ENCODE assay signal across 15 cellular contexts in genomic region chr10:14975672-14976273, GRCh38. TPM values are rescaled to one million over a fixed set of nuclear protein-coding genes. Genes with fewer than 3 reads are reported as not detected.
DNase-seq lines count a peak whose midpoint lies in the region; FAIRE-seq and TF ChIP-seq lines count a peak whose summit lies in the region.
"Had no signal": no experiment of that assay in that cellular context is flagged by ENCODE, and none has a peak within 500 bp of the region (broad histone marks: within the 10 kb centered on the region; RNA-seq: fewer than 3 reads in every experiment).

No MANE protein-coding gene starts in this region.

- no peak for TF ChIP-seq EP300 in SK-N-SH (IDR thresholded peaks at IDR 0.05; ENCODE audit: borderline replicate concordance in 1 of 2, low read depth in 1 of 2, low read length in 1 of 2)

- H4K20me1 ChIP-seq in SK-N-SH (ENCODE audit: insufficient read depth), result no peaks in the 10 kb centered on the region

- in situ Hi-C loops in GM13976 (cut with MboI; ENCODE audit: low sequenced_read_pairs, unreplicated experiment), result no loop called here

- peak overlapping the region; percentile 81 for H3K4me2 ChIP-seq in SK-N-SH

- H3K36me3 ChIP-seq in BJ (ENCODE audit: control insufficient read depth, insufficient read depth, low read length), result no peaks in the 10 kb centered on the region
- no peaks in the 10 kb centered on the region for H3K36me3 ChIP-seq in SK-N-SH (replicated peaks in 1 of 2; ENCODE audit: control insufficient read depth in 1 of 2, insufficient read depth in 2 of 2, low read length in 1 of 2)
- H3K36me3 ChIP-seq: ascending aorta, heart right ventricle, left lung had no signal

- H3F3A ChIP-seq in SK-N-SH (replicated peaks; ENCODE audit: insufficient read depth), result no peaks in the 10 kb centered on the region

- TF ChIP-seq CTCF in BJ (IDR thresholded peaks at IDR 0.05; ENCODE audit: insufficient read depth, low read depth, low read length) (peak; percentile 24; the same call in 1 of the 2 replicates), GM13976 (IDR thresholded peaks at IDR 0.05; ENCODE audit: borderline replicate concordance, control extremely low read depth, extremely low read depth, insufficient read depth, missing control alignments) (peak; percentile 25), SK-N-SH (IDR thresholded peaks at IDR 0.05) (peak; percentile 58), foreskin fibroblast (IDR thresholded peaks at IDR 0.05; ENCODE audit: low read depth, low read length) (peak; percentile 16)

- no peak for FAIRE-seq in GM19239 (lab: Jason Lieb, UNC)
- FAIRE-seq: endometrium had no signal

- no peak overlapping the region for H3K27ac ChIP-seq in SK-N-SH (ENCODE audit: low read depth in 2 of 2, low read length in 1 of 2)
- H3K27ac ChIP-seq: ascending aorta, heart right ventricle, left lung, skin epidermis had no signal

- CTCF ChIA-PET in BJ (lab: Yijun Ruan, JAX), result no interaction called here
- CTCF ChIA-PET in SK-N-SH (lab: Yijun Ruan, JAX), result no interaction called here

- 3% methylated on average over 21 of the region's 21 CpGs for WGBS in SK-N-SH (ENCODE audit: low lambda C conversion rate)

- peak; percentile 50 for TF ChIP-seq RAD21 in SK-N-SH (IDR thresholded peaks at IDR 0.05; ENCODE audit: low read length)

- H3K9me2 ChIP-seq in SK-N-SH, result no peaks in the 10 kb centered on the region

- POLR2A ChIA-PET in BJ (lab: Charles Lee) (no interaction called here), SK-N-SH (lab: Yijun Ruan, JAX) (no interaction called here)

- H3K27me3 ChIP-seq in BJ (ENCODE audit: control insufficient read depth, insufficient read depth, low read length) (no peaks in the 10 kb centered on the region), SK-N-SH (ENCODE audit: insufficient read depth) (no peaks in the 10 kb centered on the region)
- H3K27me3 ChIP-seq: ascending aorta had no signal

- H3K9ac ChIP-seq in SK-N-SH, result no peak overlapping the region

- no peak overlapping the region for H3K4me3 ChIP-seq in BJ (ENCODE audit: low read depth, low read length)
- peak overlapping the region; percentile 45 to 52 for H3K4me3 ChIP-seq in SK-N-SH (ENCODE audit: low read depth in 2 of 2, low read length in 1 of 2)
- H3K4me3 ChIP-seq in foreskin fibroblast (ENCODE audit: low read depth in 1 of 2, low read length in 2 of 2), result no peak overlapping the region
- H3K4me3 ChIP-seq: ascending aorta, heart right ventricle, left lung, skin epidermis had no signal

- peak overlapping the region; percentile 82 for H2AFZ ChIP-seq in SK-N-SH (ENCODE audit: low read depth)

- DNase-seq in BJ (ENCODE audit: low read depth) (no peak), GM13976 (ENCODE audit: low spot score) (no peak), SK-N-SH (peak; percentile 47), foreskin fibroblast (no peak), GM19239 (ENCODE audit: insufficient read length, low spot score) (no peak), iPS-NIHi11 (ENCODE audit: low spot score) (no peak)
- DNase-seq in stimulated activated naive CD4-positive, alpha-beta T cell treated with Interleukin-2 at 50 U/mL for 16 hours (lab: John Stamatoyannopoulos, UW), result no peak
- DNase-seq: activated CD4-positive, alpha-beta T cell treated with anti-CD3 and anti-CD28 coated beads for 4 hours; heart right ventricle; left lung; NCI-H2081; nephron progenitor cell had no signal

- H3K9me3 ChIP-seq in SK-N-SH, result no peaks in the 10 kb centered on the region
- H3K9me3 ChIP-seq: ascending aorta, left lung had no signal

- peaks cover 0 to 3% of the 10 kb centered on the region in 2 experiments; a peak in 1 of 4 replicates for H3K4me1 ChIP-seq in SK-N-SH (ENCODE audit: control insufficient read depth in 1 of 2, insufficient read depth in 2 of 2, low read depth in 1 of 2, low read length in 1 of 2)
- H3K4me1 ChIP-seq: ascending aorta, heart right ventricle, left lung had no signal

- H3K79me2 ChIP-seq in SK-N-SH (ENCODE audit: insufficient read depth), result no peaks in the 10 kb centered on the region

TF ChIP-seq in SK-N-SH, 30 proteins besides CTCF, POLR2A, EP300 and RAD21:
- TF ChIP-seq TCF12 (IDR thresholded peaks at IDR 0.05) (no peak), POLR2AphosphoS5 (IDR thresholded peaks at IDR 0.05; ENCODE audit: low read depth, low read length) (no peak), TEAD4 (IDR thresholded peaks at IDR 0.05; ENCODE audit: borderline replicate concordance, insufficient read depth) (no peak), NRF1 (IDR thresholded peaks at IDR 0.05; ENCODE audit: low read depth, low read length) (no peak), TAF1 (IDR thresholded peaks at IDR 0.05; ENCODE audit: borderline replicate concordance, low read depth, low read length) (no peak), MAX (IDR thresholded peaks at IDR 0.05; ENCODE audit: low read depth) (no peak), GABPA (IDR thresholded peaks at IDR 0.05; ENCODE audit: low read depth) (no peak)
TF ChIP-seq in SK-N-SH: peak in this region for 0.

RNA-seq across cellular contexts. Expression of gene MEIG1, which starts 16.6 kb away (rescaled TPM):
- polyA plus RNA-seq in BJ (2011; rRNA removed) (0.26 TPM in 1 of 2 replicates, not detected in the other), SK-N-SH (2012; rRNA removed) (0.42 and 0.43 TPM in 2 replicates)
- polyA minus RNA-seq in BJ (2011; rRNA and poly(A)+ RNA removed), result not detected in 2 replicates
- polyA plus RNA-seq in SK-N-SH (2012; cell fraction: cytosol; rRNA removed), result 0.62 and 0.82 TPM in 2 replicates
- polyA plus RNA-seq in SK-N-SH (2012; cell fraction: nucleus; rRNA removed), result 0.49 TPM in 1 of 2 replicates, not detected in the other

RNA-seq across cellular contexts. Expression of gene DCLRE1C, which starts 21.9 kb away (rescaled TPM):
- polyA plus RNA-seq in BJ (2011; rRNA removed), result 4.1 and 6.0 TPM in 2 replicates
- polyA minus RNA-seq in BJ (2011; rRNA and poly(A)+ RNA removed), result 2.5 and 3.2 TPM in 2 replicates
- polyA plus RNA-seq in SK-N-SH (2012; rRNA removed), result 2.5 and 3.0 TPM in 2 replicates
- polyA plus RNA-seq in SK-N-SH (2012; cell fraction: cytosol; rRNA removed), result 2.6 TPM in 2 replicates
- polyA plus RNA-seq in SK-N-SH (2012; cell fraction: nucleus; rRNA removed), result 4.2 and 9.4 TPM in 2 replicates

Comparison
In these comparisons a context has a peak if more than half of its experiments do, and no peak if none do; other contexts are left out.
1. H3K4me3 ChIP-seq: peak in SK-N-SH (2 of 2); none in BJ (single experiment) and foreskin fibroblast (0 of 2).
2. Peak in every context shown above with its lines, with median percentiles within 50 percentile points of each other: CTCF ChIP-seq.